In the genomic region with DNA sequence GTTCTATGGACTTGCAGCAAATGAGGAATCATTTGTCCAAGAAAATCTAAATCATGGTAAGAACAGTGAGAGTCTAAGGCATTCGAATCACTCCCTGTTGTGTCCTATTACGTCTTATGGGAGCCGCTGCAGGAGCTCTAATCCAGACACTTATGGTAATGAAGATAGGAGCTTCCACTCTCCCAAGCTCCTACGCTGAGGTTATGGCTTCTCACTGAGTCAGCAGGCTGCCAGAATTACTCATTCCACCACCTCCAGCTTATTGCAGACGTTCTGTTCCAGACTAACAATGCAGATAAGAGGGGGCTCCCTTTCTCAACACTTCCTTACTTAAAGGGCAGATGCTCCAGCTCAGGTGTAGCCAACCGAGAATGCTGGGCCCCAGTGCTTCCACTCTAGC, we compare ENCODE assay signal across 10 cellular contexts.
DNase-seq lines count a peak whose midpoint lies in the region; ATAC-seq, FAIRE-seq and TF ChIP-seq lines count a peak whose summit lies in the region.
"Had no signal": no experiment of that assay in that cellular context is flagged by ENCODE, and none has a peak within 500 bp of the region (broad histone marks: within the 10 kb centered on the region; RNA-seq: fewer than 3 reads in every experiment).

No MANE protein-coding gene starts in this region.

- CTCF ChIA-PET in activated CD4-positive, alpha-beta T cell treated with anti-CD3 and anti-CD28 coated beads, Interleukin-2, amount 10 ng/mL, durations not matched to agents 7 days and 5 days (lab: Charles Lee), result no interaction called here

- H3K27me3 ChIP-seq in WERI-Rb-1 (ENCODE audit: insufficient read depth, low read depth, severe bottlenecking), result no peaks in the 10 kb centered on the region

- no peaks in the 10 kb centered on the region for H3K4me1 Mint-ChIP-seq in stimulated activated effector memory CD8-positive, alpha-beta T cell treated with anti-CD3 and anti-CD28 coated beads, Interleukin-12 subunit alpha, Interleukin-12 subunit beta, amount 100 ng/mL, for 72 hours
- H3K4me1 Mint-ChIP-seq in activated CD4-positive, alpha-beta T cell treated with anti-CD3 and anti-CD28 coated beads, Interleukin-2, amount 10 ng/mL, durations not matched to agents 7 days and 5 days, result no peaks in the 10 kb centered on the region

- H3K36me3 Mint-ChIP-seq in stimulated activated effector memory CD8-positive, alpha-beta T cell treated with anti-CD3 and anti-CD28 coated beads, Interleukin-12 subunit alpha, Interleukin-12 subunit beta, amount 100 ng/mL, for 72 hours, result no peaks in the 10 kb centered on the region
- no peaks in the 10 kb centered on the region for H3K36me3 Mint-ChIP-seq in activated CD4-positive, alpha-beta T cell treated with anti-CD3 and anti-CD28 coated beads, Interleukin-2, amount 10 ng/mL, durations not matched to agents 7 days and 5 days (ENCODE audit: low read depth)

- H3K9me3 Mint-ChIP-seq in stimulated activated effector memory CD8-positive, alpha-beta T cell treated with anti-CD3 and anti-CD28 coated beads, Interleukin-12 subunit alpha, Interleukin-12 subunit beta, amount 100 ng/mL, for 72 hours, result no peaks in the 10 kb centered on the region
- no peaks in the 10 kb centered on the region for H3K9me3 Mint-ChIP-seq in activated CD4-positive, alpha-beta T cell treated with anti-CD3 and anti-CD28 coated beads, Interleukin-2, amount 10 ng/mL, durations not matched to agents 7 days and 5 days

- peak overlapping the region; percentile 38 for H3K27ac ChIP-seq in WERI-Rb-1

- no peak for TF ChIP-seq CTCF in WERI-Rb-1 (IDR thresholded peaks at IDR 0.05; ENCODE audit: low read depth, low read length)

- DNase-seq in H54 (ENCODE audit: insufficient read length, low spot score) (peak; percentile 57), WERI-Rb-1 (peak; percentile 79), glomerular visceral epithelial cell (ENCODE audit: extremely low spot score) (peak; percentile 79), GM19240 (ENCODE audit: insufficient read length, low spot score) (no peak), NCI-H128 (lab: John Stamatoyannopoulos, UW; ENCODE audit: unreplicated experiment) (no peak), CD1c-positive myeloid dendritic cell (ENCODE audit: extremely low spot score) (no peak)
- DNase-seq in stimulated activated effector memory CD8-positive, alpha-beta T cell treated with anti-CD3 and anti-CD28 coated beads, Interleukin-12 subunit alpha, Interleukin-12 subunit beta, amount 100 ng/mL, for 72 hours (ENCODE audit: low spot score in 2 of 2), result no peak
- no peak for DNase-seq in activated CD4-positive, alpha-beta T cell treated with anti-CD3 and anti-CD28 coated beads, Interleukin-2, amount 10 ng/mL, durations not matched to agents 7 days and 5 days
- DNase-seq: T-helper 9 cell had no signal

- POLR2A ChIA-PET in activated CD4-positive, alpha-beta T cell treated with anti-CD3 and anti-CD28 coated beads, Interleukin-2, amount 10 ng/mL, durations not matched to agents 7 days and 5 days (lab: Charles Lee), result no interaction called here

- no peaks in the 10 kb centered on the region for H3K27me3 Mint-ChIP-seq in activated CD4-positive, alpha-beta T cell treated with anti-CD3 and anti-CD28 coated beads, Interleukin-2, amount 10 ng/mL, durations not matched to agents 7 days and 5 days

- peak; percentile 37 for ATAC-seq in stimulated activated effector memory CD8-positive, alpha-beta T cell treated with anti-CD3 and anti-CD28 coated beads, Interleukin-12 subunit alpha, Interleukin-12 subunit beta, amount 100 ng/mL, for 72 hours

- FAIRE-seq in H54 (lab: Jason Lieb, UNC), result peak; percentile 89
- FAIRE-seq: keratinocyte had no signal

- no peaks in the 10 kb centered on the region for H3K9me3 ChIP-seq in WERI-Rb-1 (ENCODE audit: severe bottlenecking)

- peaks cover 48% of the 10 kb centered on the region for H3K36me3 ChIP-seq in WERI-Rb-1

- H3K4me3 Mint-ChIP-seq in stimulated activated effector memory CD8-positive, alpha-beta T cell treated with anti-CD3 and anti-CD28 coated beads, Interleukin-12 subunit alpha, Interleukin-12 subunit beta, amount 100 ng/mL, for 72 hours, result no peak overlapping the region
- H3K4me3 Mint-ChIP-seq in activated CD4-positive, alpha-beta T cell treated with anti-CD3 and anti-CD28 coated beads, Interleukin-2, amount 10 ng/mL, durations not matched to agents 7 days and 5 days, result no peak overlapping the region

- no peak for TF ChIP-seq POLR2A in H54 (IDR thresholded peaks at IDR 0.05; ENCODE audit: low read depth, low read length)

- no peak overlapping the region for H3K4me3 ChIP-seq in WERI-Rb-1 (ENCODE audit: low read depth, low read length)

- H3K27ac Mint-ChIP-seq in stimulated activated effector memory CD8-positive, alpha-beta T cell treated with anti-CD3 and anti-CD28 coated beads, Interleukin-12 subunit alpha, Interleukin-12 subunit beta, amount 100 ng/mL, for 72 hours, result no peak overlapping the region
- H3K27ac Mint-ChIP-seq in activated CD4-positive, alpha-beta T cell treated with anti-CD3 and anti-CD28 coated beads, Interleukin-2, amount 10 ng/mL, durations not matched to agents 7 days and 5 days, result no peak overlapping the region

Comparison
In these comparisons a context has a peak if more than half of its experiments do, and no peak if none do; other contexts are left out.
1. DNase-seq: peak in H54 (single experiment), WERI-Rb-1 (single experiment) and glomerular visceral epithelial cell (single experiment); none in stimulated activated effector memory CD8-positive, alpha-beta T cell treated with anti-CD3 and anti-CD28 coated beads, Interleukin-12 subunit alpha, Interleukin-12 subunit beta, amount 100 ng/mL, for 72 hours (0 of 2), activated CD4-positive, alpha-beta T cell treated with anti-CD3 and anti-CD28 coated beads, Interleukin-2, amount 10 ng/mL, durations not matched to agents 7 days and 5 days (single experiment), GM19240 (single experiment), NCI-H128 (single experiment) and CD1c-positive myeloid dendritic cell (single experiment).